Comparison of ENCODE assay signal across 1 cellular context in genomic region chr11:92122561-92122960, GRCh38.
TF ChIP-seq lines count a peak whose summit lies in the region.

No MANE protein-coding gene starts in this region.

TF ChIP-seq in SK-N-SH treated with all-trans-retinoic acid at 6 μM for 48 hours, 23 proteins besides CTCF, POLR2A, EP300 and RAD21 (continued from another document):
- no peak for TF ChIP-seq CREB5 (CRISPR knock-in tag; IDR thresholded peaks at IDR 0.05; ENCODE audit: low read depth)
- no peak for TF ChIP-seq GLIS3 (CRISPR knock-in tag; IDR thresholded peaks at IDR 0.05)
- TF ChIP-seq CSDC2 (CRISPR knock-in tag; IDR thresholded peaks at IDR 0.05): no peak
- no peak for TF ChIP-seq CSRNP3 (CRISPR knock-in tag; IDR thresholded peaks at IDR 0.05)
- TF ChIP-seq, protein P1, sequence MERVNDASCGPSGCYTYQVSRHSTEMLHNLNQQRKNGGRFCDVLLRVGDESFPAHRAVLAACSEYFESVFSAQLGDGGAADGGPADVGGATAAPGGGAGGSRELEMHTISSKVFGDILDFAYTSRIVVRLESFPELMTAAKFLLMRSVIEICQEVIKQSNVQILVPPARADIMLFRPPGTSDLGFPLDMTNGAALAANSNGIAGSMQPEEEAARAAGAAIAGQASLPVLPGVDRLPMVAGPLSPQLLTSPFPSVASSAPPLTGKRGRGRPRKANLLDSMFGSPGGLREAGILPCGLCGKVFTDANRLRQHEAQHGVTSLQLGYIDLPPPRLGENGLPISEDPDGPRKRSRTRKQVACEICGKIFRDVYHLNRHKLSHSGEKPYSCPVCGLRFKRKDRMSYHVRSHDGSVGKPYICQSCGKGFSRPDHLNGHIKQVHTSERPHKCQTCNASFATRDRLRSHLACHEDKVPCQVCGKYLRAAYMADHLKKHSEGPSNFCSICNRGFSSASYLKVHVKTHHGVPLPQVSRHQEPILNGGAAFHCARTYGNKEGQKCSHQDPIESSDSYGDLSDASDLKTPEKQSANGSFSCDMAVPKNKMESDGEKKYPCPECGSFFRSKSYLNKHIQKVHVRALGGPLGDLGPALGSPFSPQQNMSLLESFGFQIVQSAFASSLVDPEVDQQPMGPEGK (CRISPR knock-in tag; IDR thresholded peaks at IDR 0.05; ENCODE audit: borderline replicate concordance): no peak
- TF ChIP-seq ZFP3 (CRISPR knock-in tag; IDR thresholded peaks at IDR 0.05): no peak
- no peak for TF ChIP-seq ZFP30 (CRISPR knock-in tag; IDR thresholded peaks at IDR 0.05)
- no peak for TF ChIP-seq ARNTL (CRISPR knock-in tag; IDR thresholded peaks at IDR 0.05; ENCODE audit: borderline replicate concordance, low read depth)
- no peak for TF ChIP-seq TOX (CRISPR knock-in tag; IDR thresholded peaks at IDR 0.05; ENCODE audit: borderline replicate concordance)
- TF ChIP-seq POU6F1 (CRISPR knock-in tag; IDR thresholded peaks at IDR 0.05; ENCODE audit: borderline replicate concordance, low read depth): no peak
- no peak for TF ChIP-seq ZC3H10 (CRISPR knock-in tag; IDR thresholded peaks at IDR 0.05)
